Comparison of ENCODE assay signal across 17 cellular contexts in genomic region chr5:25553082-25553481, GRCh38.
A peak's percentile ranks its signal among the peaks of the same experiment; 100 is the strongest.
DNase-seq lines count a peak whose midpoint lies in the region.
"Had no signal": no experiment of that assay in that cellular context is flagged by ENCODE, and none has a peak within 500 bp of the region (broad histone marks: within the 10 kb centered on the region; RNA-seq: fewer than 3 reads in every experiment).

No MANE protein-coding gene starts in this region.

- no peak overlapping the region for H3K4me3 ChIP-seq in SK-N-MC
- H3K4me3 ChIP-seq: GM12878, GM23248 had no signal

- no peak overlapping the region for H3K9ac ChIP-seq in SK-N-MC (ENCODE audit: insufficient read length)
- H3K9ac ChIP-seq: GM23248 had no signal

- H3K9me3 ChIP-seq in SK-N-MC (ENCODE audit: low read depth, low read length), result no peaks in the 10 kb centered on the region

- H3K27ac ChIP-seq in SK-N-MC, result no peak overlapping the region
- H3K27ac ChIP-seq: GM23248 had no signal

- DNase-seq in NCI-H2196 (lab: John Stamatoyannopoulos, UW; ENCODE audit: unreplicated experiment) (peak; percentile 11), NCI-H2196 treated with DMSO at 0.1 percent for 48 hours (lab: John Stamatoyannopoulos, UW; ENCODE audit: unreplicated experiment) (no peak), NCI-H1105 treated with DMSO at 0.1 percent for 48 hours (lab: John Stamatoyannopoulos, UW) (peak; percentile 67), SK-N-MC (ENCODE audit: low read depth, low spot score) (peak; percentile 52), NCI-H2029 (lab: John Stamatoyannopoulos, UW) (no peak), ureter (ENCODE audit: low spot score) (no peak)
- DNase-seq: C1 segment of cervical spinal cord; Calu3; CD4-positive, alpha-beta memory T cell; COR-L47; DMS53; EL; GDM1; GM23248; H7; HCEC 1CT had no signal

- H3K36me3 ChIP-seq in SK-N-MC (ENCODE audit: insufficient read depth, low read length), result no peaks in the 10 kb centered on the region

Comparison
In these comparisons a context has a peak if more than half of its experiments do, and no peak if none do; other contexts are left out.
1. DNase-seq: peak in NCI-H2196 (single experiment), NCI-H1105 treated with DMSO at 0.1 percent for 48 hours (single experiment) and SK-N-MC (single experiment); none in NCI-H2196 treated with DMSO at 0.1 percent for 48 hours (single experiment), NCI-H2029 (single experiment) and ureter (single experiment).